In the genomic region with DNA sequence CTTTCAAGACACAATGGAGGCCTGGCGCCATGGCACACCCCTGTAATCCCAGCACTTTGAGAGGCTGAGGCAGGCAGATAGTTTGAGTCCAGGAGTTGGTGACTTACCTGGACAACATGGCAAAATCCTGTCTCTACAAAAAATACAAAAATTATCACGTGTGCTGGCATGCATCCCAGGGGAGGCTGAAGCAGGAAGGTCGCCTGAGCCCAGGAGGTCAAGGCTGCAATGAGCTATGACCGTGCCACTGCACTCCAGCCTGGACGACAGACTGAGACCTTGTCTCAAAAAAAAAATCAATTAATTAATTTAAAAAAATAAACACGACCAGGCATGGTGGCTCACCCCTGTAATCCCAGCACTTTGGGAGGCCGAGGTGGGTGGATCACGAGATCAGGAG, we compare ENCODE assay signal across 29 cellular contexts.
"Had no signal": no experiment of that assay in that cellular context is flagged by ENCODE, and none has a peak within 500 bp of the region (broad histone marks: within the 10 kb centered on the region; RNA-seq: fewer than 3 reads in every experiment).

No MANE protein-coding gene starts in this region.

- H3K27me3 ChIP-seq: pancreas, uterus had no signal

- ATAC-seq: activated CD8-positive, alpha-beta memory T cell treated with anti-CD3 and anti-CD28 coated beads, Interleukin-2, amount 10 ng/mL, durations not matched to agents 7 days and 5 days; activated naive CD8-positive, alpha-beta T cell treated with anti-CD3 and anti-CD28 coated beads, Interleukin-2, amount 50 U/mL, for 24 hours; esophagus mucosa; heart left ventricle; left colon; naive thymus-derived CD4-positive, alpha-beta T cell; pancreas; psoas muscle had no signal

- H3K36me3 Mint-ChIP-seq: activated naive CD4-positive, alpha-beta T cell treated with anti-CD3 and anti-CD28 coated beads, Interleukin-2, amount 50 U/mL, for 24 hours; immature natural killer cell had no signal

- H3K9me3 ChIP-seq: breast epithelium, heart left ventricle, pancreas, psoas muscle, spleen, thoracic aorta, uterus had no signal

- DNase-seq: activated CD4-positive, alpha-beta T cell treated with anti-CD3 and anti-CD28 coated beads for 4 hours; activated CD4-positive, alpha-beta T cell treated with anti-CD3 and anti-CD28 coated beads, Interleukin-2, amount 50 U/mL, for 48 hours; activated CD4-positive, CD25-positive, alpha-beta regulatory T cell; activated CD8-positive, alpha-beta memory T cell treated with anti-CD3 and anti-CD28 coated beads, Interleukin-2, amount 10 ng/mL, durations not matched to agents 7 days and 5 days; activated naive CD8-positive, alpha-beta T cell treated with anti-CD3 and anti-CD28 coated beads, Interleukin-2, amount 50 U/mL, for 24 hours; activated T-cell treated with anti-CD3 and anti-CD28 coated beads, Interleukin-2, amount 50 U/mL, for 48 hours; amygdala; central memory CD4-positive, alpha-beta T cell; endodermal cell; foreskin fibroblast; heart left ventricle; hypothalamus; immature natural killer cell; kidney; left colon; mammary epithelial cell; naive thymus-derived CD4-positive, alpha-beta T cell; pancreas; psoas muscle; spleen; stimulated activated naive CD4-positive, alpha-beta T cell treated with Interleukin-2 at 50 U/mL for 16 hours; trophoblast cell; uterus had no signal

- H3K27ac Mint-ChIP-seq: activated CD8-positive, alpha-beta memory T cell treated with anti-CD3 and anti-CD28 coated beads, Interleukin-2, amount 10 ng/mL, durations not matched to agents 7 days and 5 days; activated naive CD8-positive, alpha-beta T cell treated with anti-CD3 and anti-CD28 coated beads, Interleukin-2, amount 50 U/mL, for 24 hours; activated T-helper 2 cell treated with anti-CD3 and anti-CD28 coated beads, Interferon-gamma antibody, Interleukin-2, Interleukin-4, amounts not matched to agents 10 μg/mL and 5 μg/mL and 100 μg/mL, durations not matched to agents 14 hours and 24 hours and 36 hours had no signal

- H3K4me1 ChIP-seq: breast epithelium, psoas muscle, uterus had no signal

- H3K27ac ChIP-seq: breast epithelium, heart left ventricle, pancreas, psoas muscle, spleen, thoracic aorta, uterus had no signal

- H3K36me3 ChIP-seq: breast epithelium, heart left ventricle, pancreas, spleen, thoracic aorta, uterus had no signal

- H3K4me3 Mint-ChIP-seq: activated naive CD8-positive, alpha-beta T cell treated with anti-CD3 and anti-CD28 coated beads, Interleukin-2, amount 50 U/mL, for 24 hours; dendritic cell treated with granulocyte-macrophage colony-stimulating factor and Interleukin-4, amounts not matched to agents 40 ng/mL and 50 ng/mL, for 4 days had no signal

- H3K27me3 Mint-ChIP-seq: activated CD8-positive, alpha-beta memory T cell treated with anti-CD3 and anti-CD28 coated beads, Interleukin-2, amount 10 ng/mL, durations not matched to agents 7 days and 5 days; activated naive CD4-positive, alpha-beta T cell treated with anti-CD3 and anti-CD28 coated beads, Interleukin-2, amount 50 U/mL, for 24 hours; activated naive CD8-positive, alpha-beta T cell treated with anti-CD3 and anti-CD28 coated beads, Interleukin-2, amount 50 U/mL, for 24 hours; dendritic cell treated with granulocyte-macrophage colony-stimulating factor and Interleukin-4, amounts not matched to agents 40 ng/mL and 50 ng/mL, for 4 days; naive thymus-derived CD4-positive, alpha-beta T cell had no signal

- H3K4me3 ChIP-seq: breast epithelium, heart left ventricle, pancreas, psoas muscle, spleen, thoracic aorta, uterus had no signal

- H3K9me3 Mint-ChIP-seq: activated naive CD4-positive, alpha-beta T cell treated with anti-CD3 and anti-CD28 coated beads, Interleukin-2, amount 50 U/mL, for 24 hours; activated naive CD8-positive, alpha-beta T cell treated with anti-CD3 and anti-CD28 coated beads, Interleukin-2, amount 50 U/mL, for 24 hours; activated T-helper 2 cell treated with anti-CD3 and anti-CD28 coated beads, Interferon-gamma antibody, Interleukin-2, Interleukin-4, amounts not matched to agents 10 μg/mL and 5 μg/mL and 100 μg/mL, durations not matched to agents 14 hours and 24 hours and 36 hours; dendritic cell treated with granulocyte-macrophage colony-stimulating factor and Interleukin-4, amounts not matched to agents 40 ng/mL and 50 ng/mL, for 4 days; endodermal cell had no signal
